ENCODE assay signal across 29 cellular contexts in the genomic region with DNA sequence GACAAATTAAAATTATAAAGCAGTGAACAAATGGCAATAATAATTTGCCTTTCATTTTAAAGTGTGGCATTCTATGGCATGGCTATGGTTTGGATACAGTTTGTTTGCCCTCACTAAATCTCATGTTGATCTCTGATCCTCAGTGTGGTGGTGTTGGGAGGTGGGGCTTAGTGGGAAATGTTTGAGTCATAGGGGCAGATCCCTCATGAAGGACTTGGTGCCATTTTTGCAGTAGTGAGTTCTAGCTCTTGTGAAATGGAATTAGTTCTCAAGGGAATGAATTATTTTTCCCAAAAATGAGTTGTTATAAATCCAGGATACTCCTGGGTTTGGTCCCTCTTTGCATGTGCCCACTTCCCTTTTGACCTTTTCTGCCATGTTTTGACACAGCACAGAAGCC.
"Had no signal": no experiment of that assay in that cellular context is flagged by ENCODE, and none has a peak within 500 bp of the region (broad histone marks: within the 10 kb centered on the region; RNA-seq: fewer than 3 reads in every experiment).

No MANE protein-coding gene starts in this region.

- DNase-seq: activated CD4-positive, alpha-beta memory T cell treated with anti-CD3 and anti-CD28 coated beads for 36 hours; activated CD4-positive, alpha-beta T cell treated with anti-CD3 and anti-CD28 coated beads, Interleukin-2, amount 10 ng/mL, durations not matched to agents 7 days and 5 days; activated CD4-positive, CD25-positive, alpha-beta regulatory T cell; activated CD8-positive, alpha-beta memory T cell treated with anti-CD3 and anti-CD28 coated beads for 24 hours; activated gamma-delta T cell; activated naive CD4-positive, alpha-beta T cell treated with anti-CD3 and anti-CD28 coated beads for 36 hours; activated T-cell treated with anti-CD3 and anti-CD28 coated beads, Interleukin-2, amount 50 U/mL, for 4 hours; adrenal gland; aorta; caudate nucleus; Kasumi-1; KBM-7; NCI-H1092; NCI-H1417; NCI-H1930; NCI-H2107; NCI-H2171 treated with DMSO at 0.1 percent for 48 hours; NCI-H345; NCI-H510A; NCI-H526 treated with DMSO at 0.1 percent for 48 hours; NK-92 treated with Interleukin-12 subunit alpha and Interleukin-12 subunit beta, amount 100 ng/mL, for 24 hours; Peyer's patch; Right ventricle myocardium superior; SJCRH30; SK-N-SH; T-helper 1 cell had no signal

- H3K36me3 ChIP-seq: adrenal gland, breast epithelium, Peyer's patch, SJCRH30 had no signal

- H3K4me3 ChIP-seq: adrenal gland, breast epithelium, Peyer's patch, SJCRH30 had no signal

- H3K9me3 ChIP-seq: adrenal gland, breast epithelium, Peyer's patch, SJCRH30, SK-N-SH had no signal

- H3K4me2 ChIP-seq: SK-N-SH had no signal

- H3K4me1 ChIP-seq: adrenal gland, breast epithelium, Peyer's patch had no signal

- ATAC-seq: activated T-cell treated with anti-CD3 and anti-CD28 coated beads, Interleukin-2, amount 50 U/mL, for 4 hours had no signal

- H3K9ac ChIP-seq: SK-N-SH had no signal

- H3K27me3 ChIP-seq: adrenal gland, Peyer's patch, SJCRH30 had no signal

- H3K27ac ChIP-seq: adrenal gland, breast epithelium, Peyer's patch, RWPE1, SJCRH30, VCaP had no signal
